In genomic region chr2:235551965-235552364, GRCh38 we compare ENCODE assay signal across 9 cellular contexts. TPM values are rescaled to one million over a fixed set of nuclear protein-coding genes. Genes with fewer than 3 reads are reported as not detected.
DNase-seq lines count a peak whose midpoint lies in the region; ATAC-seq and TF ChIP-seq lines count a peak whose summit lies in the region.
"Had no signal": no experiment of that assay in that cellular context is flagged by ENCODE, and none has a peak within 500 bp of the region (broad histone marks: within the 10 kb centered on the region; RNA-seq: fewer than 3 reads in every experiment).

No MANE protein-coding gene starts in this region.

- WGBS in endodermal cell (ENCODE audit: insufficient coverage in 1 of 2, insufficient read length in 1 of 2), 2 experiments, result 58 to 59% methylated on average over 8 of the region's 8 CpGs

- no peaks in the 10 kb centered on the region for H3K27me3 Mint-ChIP-seq in endodermal cell (ENCODE audit: insufficient read depth)
- peaks cover 18 to 49% of the 10 kb centered on the region in 2 donors for H3K27me3 Mint-ChIP-seq in natural killer cell (ENCODE audit: low read depth in 2 of 2)

- H3K4me1 Mint-ChIP-seq in endodermal cell (peaks cover 24% of the 10 kb centered on the region), natural killer cell (no peaks in the 10 kb centered on the region)

- H3K36me3 Mint-ChIP-seq in endodermal cell (ENCODE audit: low read depth) (no peaks in the 10 kb centered on the region), natural killer cell (no peaks in the 10 kb centered on the region)

- TF ChIP-seq CTCF in 22Rv1 (IDR thresholded peaks at IDR 0.05) (peak; percentile 69), GM12864 (IDR thresholded peaks at IDR 0.05; ENCODE audit: low read depth, low read length, missing control alignments) (peak; percentile 22), endodermal cell (conservative IDR thresholded peaks at IDR 0.05) (peak; percentile 82), natural killer cell (IDR thresholded peaks at IDR 0.05) (no peak)

- intact Hi-C loops in natural killer cell (cut with micrococcal nuclease), result no loop called here

- no peaks in the 10 kb centered on the region for H3K9me3 ChIP-seq in NT2/D1 (ENCODE audit: insufficient read depth, low read length)
- no peaks in the 10 kb centered on the region for H3K9me3 ChIP-seq in endodermal cell (ENCODE audit: control insufficient read depth, low read length)

- H3K27ac ChIP-seq in 22Rv1 (no peak overlapping the region), endodermal cell (ENCODE audit: low read depth, low read length) (no peak overlapping the region)

- no peaks in the 10 kb centered on the region for H3K27me3 ChIP-seq in NT2/D1 (ENCODE audit: insufficient read depth, insufficient read length)
- H3K27me3 ChIP-seq in endodermal cell (ENCODE audit: control insufficient read depth, insufficient read depth, low read length, poor library complexity, severe bottlenecking), result no peaks in the 10 kb centered on the region

- DNase-seq in GM12864 (ENCODE audit: low read depth), result no peak
- peak; percentile 68 for DNase-seq in NT2/D1 (ENCODE audit: low read depth, low spot score)
- DNase-seq in endodermal cell, result peak; percentile 88
- DNase-seq in midbrain (lab: John Stamatoyannopoulos, UW), result peak; percentile 77
- no peak for DNase-seq in natural killer cell
- DNase-seq in activated gamma-delta T cell (lab: John Stamatoyannopoulos, UW), result no peak

- H3K4me3 Mint-ChIP-seq in endodermal cell, result no peak overlapping the region
- H3K4me3 Mint-ChIP-seq in natural killer cell, result no peak overlapping the region
- H3K4me3 Mint-ChIP-seq: central memory CD8-positive, alpha-beta T cell had no signal

- ATAC-seq in natural killer cell (no peak), GM18861 (IDR thresholded peaks at IDR 0.05; ENCODE audit: unreplicated experiment) (no peak)

- H3K9me3 Mint-ChIP-seq in endodermal cell (no peaks in the 10 kb centered on the region), natural killer cell (no peaks in the 10 kb centered on the region)
- H3K9me3 Mint-ChIP-seq: central memory CD8-positive, alpha-beta T cell had no signal

- H3K36me3 ChIP-seq in NT2/D1 (ENCODE audit: insufficient read depth, insufficient read length, low read length) (peaks cover 2% of the 10 kb centered on the region), endodermal cell (ENCODE audit: control insufficient read depth, insufficient read depth, low read length) (no peaks in the 10 kb centered on the region)

- H3K9ac ChIP-seq in NT2/D1 (ENCODE audit: insufficient read length, low read depth), result no peak overlapping the region
- no peak overlapping the region for H3K9ac ChIP-seq in endodermal cell (ENCODE audit: extremely low read depth, low read length, poor library complexity, severe bottlenecking)

- no peak overlapping the region for H3K4me3 ChIP-seq in GM12864 (ENCODE audit: low read depth, low read length)
- no peak overlapping the region for H3K4me3 ChIP-seq in NT2/D1 (ENCODE audit: insufficient read length, low read depth)
- H3K4me3 ChIP-seq in endodermal cell (ENCODE audit: low read length), result no peak overlapping the region

- H3K4me1 ChIP-seq in NT2/D1 (ENCODE audit: insufficient read depth, insufficient read length) (peaks cover 18% of the 10 kb centered on the region), endodermal cell (ENCODE audit: control insufficient read depth, insufficient read depth, low read length) (peaks cover 4% of the 10 kb centered on the region)

- H3K27ac Mint-ChIP-seq in endodermal cell (no peak overlapping the region), natural killer cell (no peak overlapping the region)

RNA-seq across cellular contexts. Expression of gene AGAP1, which starts 58.1 kb away (rescaled TPM):
- 10 to 100 TPM; 32.8 to 34.7 TPM for total RNA-seq in endodermal cell
- 25.9 TPM for polyA plus RNA-seq in endodermal cell (2013, experiment 1 of 2)
- polyA plus RNA-seq in endodermal cell (2013, experiment 2 of 2), result 25.0 TPM
- total RNA-seq in natural killer cell, result 10 to 100 TPM; 42.0 to 56.4 (median 45.7) TPM

Comparison
In these comparisons a context has a peak if more than half of its experiments do, and no peak if none do; other contexts are left out.
1. DNase-seq: peak in NT2/D1 (single experiment), endodermal cell (single experiment) and midbrain (single experiment); none in GM12864 (single experiment), natural killer cell (single experiment) and activated gamma-delta T cell (single experiment).